Comparison of ENCODE assay signal across 25 cellular contexts in the genomic region with DNA sequence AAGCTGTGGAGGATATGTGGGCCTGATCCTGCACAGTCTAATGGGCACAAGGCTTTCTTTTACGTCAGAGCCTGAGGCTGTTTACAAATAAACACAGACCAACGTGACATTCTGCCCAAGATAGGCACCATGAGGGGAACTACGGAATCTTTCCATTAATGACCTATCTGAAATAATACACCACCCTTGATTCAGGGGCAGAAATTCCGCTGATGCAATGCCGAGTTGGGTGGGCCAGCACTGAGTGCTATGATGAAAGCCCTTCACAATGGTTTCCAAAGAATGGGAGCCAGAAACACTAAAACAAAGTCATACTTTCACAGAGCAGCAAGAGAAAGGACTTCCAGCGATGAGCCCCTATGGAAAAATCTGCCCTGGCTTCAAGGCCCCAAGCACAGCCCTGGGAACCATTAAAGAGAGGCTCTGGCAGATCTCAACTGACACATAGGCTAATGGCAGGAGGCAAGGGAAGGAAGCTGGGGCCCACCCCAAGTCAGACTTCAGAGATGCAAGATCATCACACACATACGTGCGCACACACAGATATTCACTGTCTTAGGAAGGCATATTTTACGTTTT.
"Had no signal": no experiment of that assay in that cellular context is flagged by ENCODE, and none has a peak within 500 bp of the region (broad histone marks: within the 10 kb centered on the region; RNA-seq: fewer than 3 reads in every experiment).

No MANE protein-coding gene starts in this region.

- H3K36me3 ChIP-seq: brain microvascular endothelial cell, MG63, Peyer's patch had no signal

- H3K9me3 ChIP-seq: MG63, Peyer's patch, SK-N-SH had no signal

- H3K27me3 ChIP-seq: brain microvascular endothelial cell, MG63, Peyer's patch had no signal

- H3K27ac Mint-ChIP-seq: activated CD4-positive, alpha-beta memory T cell treated with anti-CD3 and anti-CD28 coated beads for 36 hours; activated CD4-positive, alpha-beta T cell treated with anti-CD3 and anti-CD28 coated beads, Interleukin-2, amount 10 ng/mL, durations not matched to agents 7 days and 5 days; activated naive CD4-positive, alpha-beta T cell treated with anti-CD3 and anti-CD28 coated beads for 36 hours; activated naive CD8-positive, alpha-beta T cell; activated T-helper 17 cell treated with anti-CD3 and anti-CD28 coated beads, Interleukin-2, amount 50 U/mL, for 72 hours had no signal

- H3K27ac ChIP-seq: brain microvascular endothelial cell, Peyer's patch, VCaP had no signal

- DNase-seq: activated CD4-positive, alpha-beta memory T cell treated with anti-CD3 and anti-CD28 coated beads for 36 hours; activated CD4-positive, alpha-beta T cell treated with anti-CD3 and anti-CD28 coated beads, Interleukin-2, amount 10 ng/mL, durations not matched to agents 7 days and 5 days; activated CD4-positive, CD25-positive, alpha-beta regulatory T cell; activated CD8-positive, alpha-beta memory T cell treated with anti-CD3 and anti-CD28 coated beads for 24 hours; activated gamma-delta T cell; activated naive CD4-positive, alpha-beta T cell treated with anti-CD3 and anti-CD28 coated beads for 36 hours; activated T-cell treated with anti-CD3 and anti-CD28 coated beads, Interleukin-2, amount 50 U/mL, for 4 hours; amygdala; brain microvascular endothelial cell; cerebellar nuclear complex; MG63; MV-4-11; NCI-H1092 treated with DMSO at 0.1 percent for 48 hours; NCI-H1436; NCI-H187; NCI-H2081 treated with DMSO at 0.1 percent for 48 hours; NCI-H526; NCI-H774; Peyer's patch; SHP77 treated with DMSO at 0.1 percent for 48 hours; SK-N-SH; T-helper 1 cell had no signal

- ATAC-seq: activated T-cell treated with anti-CD3 and anti-CD28 coated beads, Interleukin-2, amount 50 U/mL, for 4 hours; activated T-helper 17 cell treated with anti-CD3 and anti-CD28 coated beads, Interleukin-2, amount 50 U/mL, for 72 hours had no signal

- H3K4me3 Mint-ChIP-seq: activated CD4-positive, alpha-beta memory T cell treated with anti-CD3 and anti-CD28 coated beads for 36 hours; activated CD4-positive, alpha-beta T cell treated with anti-CD3 and anti-CD28 coated beads, Interleukin-2, amount 10 ng/mL, durations not matched to agents 7 days and 5 days; activated naive CD4-positive, alpha-beta T cell treated with anti-CD3 and anti-CD28 coated beads for 36 hours; activated naive CD8-positive, alpha-beta T cell; activated T-cell treated with anti-CD3 and anti-CD28 coated beads, Interleukin-2, amount 50 U/mL, for 4 hours; activated T-helper 17 cell treated with anti-CD3 and anti-CD28 coated beads, Interleukin-2, amount 50 U/mL, for 72 hours had no signal

- H3K4me1 ChIP-seq: Peyer's patch had no signal

- H3K9me3 Mint-ChIP-seq: activated CD4-positive, alpha-beta memory T cell treated with anti-CD3 and anti-CD28 coated beads for 36 hours; activated CD4-positive, alpha-beta T cell treated with anti-CD3 and anti-CD28 coated beads, Interleukin-2, amount 10 ng/mL, durations not matched to agents 7 days and 5 days; activated naive CD4-positive, alpha-beta T cell treated with anti-CD3 and anti-CD28 coated beads for 36 hours; activated T-cell treated with anti-CD3 and anti-CD28 coated beads, Interleukin-2, amount 50 U/mL, for 4 hours; activated T-helper 17 cell treated with anti-CD3 and anti-CD28 coated beads, Interleukin-2, amount 50 U/mL, for 72 hours had no signal

- H3K36me3 Mint-ChIP-seq: activated CD4-positive, alpha-beta memory T cell treated with anti-CD3 and anti-CD28 coated beads for 36 hours; activated naive CD8-positive, alpha-beta T cell had no signal

- H3K4me1 Mint-ChIP-seq: activated CD4-positive, alpha-beta T cell treated with anti-CD3 and anti-CD28 coated beads, Interleukin-2, amount 10 ng/mL, durations not matched to agents 7 days and 5 days; activated T-helper 17 cell treated with anti-CD3 and anti-CD28 coated beads, Interleukin-2, amount 50 U/mL, for 72 hours had no signal

- H3K9me2 ChIP-seq: SK-N-SH had no signal

- H3K4me3 ChIP-seq: MG63, Peyer's patch had no signal

- H3K4me2 ChIP-seq: SK-N-SH had no signal

- H3K27me3 Mint-ChIP-seq: activated T-helper 17 cell treated with anti-CD3 and anti-CD28 coated beads, Interleukin-2, amount 50 U/mL, for 72 hours had no signal
